ENCODE assay signal across 1 cellular context in genomic region chr2:119306196-119306590, GRCh38.
TF ChIP-seq lines count a peak whose summit lies in the region.

No MANE protein-coding gene starts in this region.

TF ChIP-seq in SK-N-SH, 30 proteins besides CTCF, POLR2A, EP300 and RAD21 (continued from another document):
- TF ChIP-seq ZBTB33 (IDR thresholded peaks at IDR 0.05; ENCODE audit: borderline replicate concordance, low read depth), result no peak
- TF ChIP-seq FOXM1 (IDR thresholded peaks at IDR 0.05; ENCODE audit: low read depth), result no peak
- TF ChIP-seq RFX5 (IDR thresholded peaks at IDR 0.05; ENCODE audit: low read length), result no peak
- TF ChIP-seq IRF3 (IDR thresholded peaks at IDR 0.05; ENCODE audit: low read depth, low read length), result no peak
- TF ChIP-seq GABPA (IDR thresholded peaks at IDR 0.05; ENCODE audit: low read depth), result no peak
- TF ChIP-seq FOSL2 (IDR thresholded peaks at IDR 0.05; ENCODE audit: borderline replicate concordance, low read depth), result no peak
